In the genomic region with DNA sequence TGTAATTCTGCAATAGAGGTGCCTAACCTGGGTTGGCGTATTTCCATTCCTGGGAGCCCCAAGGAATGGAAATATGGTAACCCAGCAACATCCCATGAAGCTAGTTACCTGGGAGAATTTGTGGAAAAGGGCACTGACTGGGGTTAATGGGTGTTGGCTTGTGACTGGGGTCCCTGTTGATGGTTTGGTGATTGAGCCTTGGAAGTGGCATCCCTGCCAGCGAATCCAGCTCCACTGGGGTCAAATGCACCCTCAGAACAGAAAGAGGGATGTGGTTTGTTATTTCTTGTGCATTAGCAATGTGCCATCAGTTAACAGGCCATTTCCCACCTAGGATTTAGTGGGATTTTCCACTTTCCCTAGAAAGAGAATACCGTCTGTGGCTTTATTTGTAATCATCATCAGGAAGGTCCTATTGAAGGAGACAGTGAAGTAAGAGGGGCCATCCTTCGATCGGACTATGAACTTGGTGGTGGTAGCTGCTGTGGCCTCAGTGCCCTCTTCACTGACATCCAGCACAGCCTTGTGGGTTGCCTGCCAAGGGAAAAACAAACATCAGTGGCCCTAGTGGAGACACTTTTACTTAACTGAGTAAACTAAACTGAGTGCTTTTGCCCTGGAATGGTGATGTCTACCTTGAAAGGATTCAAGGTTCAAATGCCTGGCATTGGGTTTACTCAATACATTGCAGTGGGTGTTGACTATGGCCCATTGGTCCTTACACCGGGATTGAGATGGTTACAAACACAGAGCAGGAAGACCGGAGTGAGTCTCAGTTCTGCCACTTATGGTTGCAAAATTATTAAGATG, we compare ENCODE assay signal across 21 cellular contexts. TPM values are rescaled to one million over a fixed set of nuclear protein-coding genes. Genes with fewer than 3 reads are reported as not detected.
DNase-seq lines count a peak whose midpoint lies in the region; ATAC-seq, FAIRE-seq and TF ChIP-seq lines count a peak whose summit lies in the region.
"Had no signal": no experiment of that assay in that cellular context is flagged by ENCODE, and none has a peak within 500 bp of the region (broad histone marks: within the 10 kb centered on the region; RNA-seq: fewer than 3 reads in every experiment).

No MANE protein-coding gene starts in this region.

- H3K4me2 ChIP-seq in HepG2 (ENCODE audit: low read depth, low read length), result peak overlapping the region; percentile 37
- H3K4me2 ChIP-seq: A549 had no signal

- BruUV-seq in HepG2 (replicated peaks; lab: Mats Ljungman, UMichigan), result no TSS peak

- FAIRE-seq in HepG2 (lab: Jason Lieb, UNC), result peak; percentile 94
- FAIRE-seq: A549 had no signal

- in situ Hi-C loops in HepG2 (cut with HindIII; ENCODE audit: extremely low pct_ligation_motif_present, low pct_unique_long_range_greater_than_20kb), result no loop called here

- TF ChIP-seq POLR2A in HepG2 (IDR thresholded peaks at IDR 0.05; ENCODE audit: insufficient read depth in 1 of 2, low read depth in 2 of 2, low read length in 2 of 2), result no peak

- no peak overlapping the region for H3K27ac ChIP-seq in coronary artery
- H3K27ac ChIP-seq in HepG2 (ENCODE audit: extremely low read length, insufficient read depth, low read length), result peak overlapping the region; percentile 65
- H3K27ac ChIP-seq: 22Rv1, A549, C4-2B, HL-60 had no signal

- ATAC-seq in HepG2 (peak; percentile 90), HG03439 (IDR thresholded peaks at IDR 0.05; ENCODE audit: unreplicated experiment) (no peak), HG03139 (IDR thresholded peaks at IDR 0.05; ENCODE audit: unreplicated experiment) (no peak)
- ATAC-seq: A549 had no signal

- no peak for TF ChIP-seq RAD21 in HepG2 (CRISPR knock-in tag; IDR thresholded peaks at IDR 0.05)

- H3K36me3 ChIP-seq in HepG2 (replicated peaks in 1 of 2; ENCODE audit: control insufficient read depth in 1 of 2, insufficient read depth in 2 of 2, low read length in 2 of 2) (no peaks in the 10 kb centered on the region), H7 (replicated peaks; ENCODE audit: control insufficient read depth, insufficient read depth, low read length) (no peaks in the 10 kb centered on the region)
- H3K36me3 ChIP-seq: HAP-1 had no signal

- no peaks in the 10 kb centered on the region for H3K79me2 ChIP-seq in HepG2 (ENCODE audit: insufficient read depth, low read length)

- H3K4me3 ChIP-seq in coronary artery (no peak overlapping the region), HepG2 (replicated peaks in 1 of 3; ENCODE audit: insufficient read depth in 1 of 3, low read depth in 2 of 3, low read length in 3 of 3) (peak overlapping the region in 1 of 3 experiments; percentile 2; a peak in 1 of 6 replicates), H7 (ENCODE audit: insufficient read depth, low read depth, low read length) (no peak overlapping the region)
- H3K4me3 ChIP-seq: A549, HAP-1 had no signal

- TF ChIP-seq CTCF in coronary artery (IDR thresholded peaks at IDR 0.05) (no peak), HepG2 (CRISPR knock-in tag; IDR thresholded peaks at IDR 0.05) (no peak)

- peak overlapping the region; percentile 20; the same call in 1 of the 2 replicates for H3K9ac ChIP-seq in HepG2 (ENCODE audit: insufficient read depth, low read depth, low read length)

- 22% methylated on average over 6 of the region's 7 CpGs for WGBS in HepG2 (ENCODE audit: low lambda C conversion rate)

- POLR2A ChIA-PET in HepG2 (lab: Yijun Ruan, JAX), result interaction anchor here (1.0 to 1.8 kb wide), 3 partner anchors 11 to 75 kb away, joined by 3 to 11 read pairs (median 3); a partner anchor contains a TSS

- no peaks in the 10 kb centered on the region for H3K9me3 ChIP-seq in HepG2 (ENCODE audit: low read length)
- H3K9me3 ChIP-seq: A549, HAP-1 had no signal

- peak; percentile 21 for DNase-seq in activated CD8-positive, alpha-beta memory T cell treated with anti-CD3 and anti-CD28 coated beads for 24 hours
- DNase-seq in activated CD8-positive, alpha-beta memory T cell treated with anti-CD3 and anti-CD28 coated beads, Interleukin-2, amount 50 U/mL, for 4 hours, result no peak
- DNase-seq in coronary artery (ENCODE audit: low spot score), result peak; percentile 41
- peak; percentile 95 for DNase-seq in HepG2 (ENCODE audit: low spot score)
- no peak for DNase-seq in H7
- DNase-seq: AML-193; CD4-positive, alpha-beta T cell; DMS153; DMS79 treated with DMSO at 0.1 percent for 48 hours; GF-D8; GOT3; IMR-90 had no signal

- peak in 1 of 2 experiments; percentile 90; a peak in 2 of 4 replicates for TF ChIP-seq EP300 in HepG2 (IDR thresholded peaks at IDR 0.05; ENCODE audit: low read depth in 2 of 2, low read length in 2 of 2)
- 0 out of 2 replicates have a peak, but pooled peaks have one; percentile 38 for TF ChIP-seq EP300 in HepG2 (CRISPR knock-in tag; IDR thresholded peaks at IDR 0.05; ENCODE audit: borderline replicate concordance)

- intact Hi-C loops in HepG2 (cut with micrococcal nuclease; ENCODE audit: unreplicated experiment), result no loop called here

- peaks cover 90% of the 10 kb centered on the region for H3K4me1 ChIP-seq in HepG2 (ENCODE audit: insufficient read depth, low read length)
- H3K4me1 ChIP-seq: HAP-1 had no signal

- H4K20me1 ChIP-seq in HepG2 (ENCODE audit: insufficient read depth, low read length), result no peaks in the 10 kb centered on the region

- no peaks in the 10 kb centered on the region for H3K27me3 ChIP-seq in HepG2 (ENCODE audit: control insufficient read depth in 1 of 2, insufficient read depth in 2 of 2, low read length in 2 of 2)
- no peaks in the 10 kb centered on the region for H3K27me3 ChIP-seq in H7 (ENCODE audit: control insufficient read depth, insufficient read depth, low read length)

- no peak overlapping the region for H2AFZ ChIP-seq in HepG2 (ENCODE audit: low read length)

- CTCF ChIA-PET in HepG2 (lab: Yijun Ruan, JAX; ENCODE audit: low intra/inter-chr PET ratio, low total read pairs), result interaction anchor here (0.9 kb wide), 1 partner anchor 10 kb away, joined by 6 read pairs; a partner anchor contains a TSS

RNA-seq across cellular contexts. Expression of a gene that starts 10.4 kb away (rescaled TPM):
- total RNA-seq in HepG2 (2016; rRNA removed; fragmentation: Illumina TruSeq; extraction: Trizol), result 9.8 and 21.2 TPM in 2 replicates
- total RNA-seq in HepG2 (2016; cell fraction: cytosol; rRNA removed; fragmentation: Illumina TruSeq; extraction: Trizol; ENCODE audit: low read depth), result 4.9 TPM in 2 replicates
- total RNA-seq in HepG2 (2016; cell fraction: insoluble cytoplasmic fraction; rRNA removed; fragmentation: Illumina TruSeq; extraction: Trizol), result 7.7 and 19.9 TPM in 2 replicates
- 6.8 and 7.2 TPM in 2 replicates for total RNA-seq in HepG2 (2016; cell fraction: membrane; rRNA removed; fragmentation: Illumina TruSeq; extraction: Trizol)
- 17.5 and 21.4 TPM in 2 replicates for total RNA-seq in HepG2 (2016; cell fraction: nucleus; rRNA removed; fragmentation: Illumina TruSeq; extraction: Trizol)
- 131 and 142 TPM in 2 replicates for polyA plus RNA-seq in HepG2 (2011; rRNA removed)
- polyA plus RNA-seq in HepG2 (2011; cell fraction: cytosol; rRNA removed), result 228 and 231 TPM in 2 replicates
- 105 and 121 TPM in 2 replicates for polyA plus RNA-seq in HepG2 (2011; cell fraction: nucleus; rRNA removed)
- 284 and 307 TPM in 2 replicates for polyA plus RNA-seq in HepG2 (2012)
- 9.3 and 10.7 TPM in 2 replicates for polyA plus RNA-seq in HepG2 (2016; cell fraction: cytosol; fragmentation: Illumina TruSeq; extraction: Trizol; ENCODE audit: low read depth)
- 10.5 and 15.9 TPM in 2 replicates for polyA plus RNA-seq in HepG2 (2016; cell fraction: insoluble cytoplasmic fraction; fragmentation: Illumina TruSeq; extraction: Trizol; ENCODE audit: low read depth)
- 8.6 and 9.0 TPM in 2 replicates for polyA plus RNA-seq in HepG2 (2016; cell fraction: membrane; fragmentation: Illumina TruSeq; extraction: Trizol; ENCODE audit: low read depth)
- 40.1 and 45.5 TPM in 2 replicates for polyA plus RNA-seq in HepG2 (2016; cell fraction: nucleus; fragmentation: Illumina TruSeq; extraction: Trizol; ENCODE audit: insufficient read depth, low read depth)
- 88.7 TPM in 1 of 2 replicates, not detected in the other for polyA minus RNA-seq in HepG2 (2011; rRNA and poly(A)+ RNA removed; ENCODE audit: low replicate concordance)
- polyA minus RNA-seq in HepG2 (2011; cell fraction: cytosol; rRNA and poly(A)+ RNA removed), result 75.9 and 114 TPM in 2 replicates
- 62.1 and 71.2 TPM in 2 replicates for polyA minus RNA-seq in HepG2 (2011; cell fraction: nucleus; rRNA and poly(A)+ RNA removed)
- 0.26 and 0.28 TPM in 2 replicates for total RNA-seq in H7 (2014; rRNA removed; shearing (Covaris generic))
- total RNA-seq: CD4-positive, alpha-beta T cell; HT1080; IMR-90 had no signal
- polyA plus RNA-seq: A549, BJ, IMR-90 had no signal

RNA-seq across cellular contexts. Expression of a gene that starts 13.0 kb away (rescaled TPM):
- not detected in 2 replicates for total RNA-seq in HepG2 (2016; rRNA removed; fragmentation: Illumina TruSeq; extraction: Trizol)
- total RNA-seq in HepG2 (2016; cell fraction: cytosol; rRNA removed; fragmentation: Illumina TruSeq; extraction: Trizol; ENCODE audit: low read depth), result not detected in 2 replicates
- total RNA-seq in HepG2 (2016; cell fraction: insoluble cytoplasmic fraction; rRNA removed; fragmentation: Illumina TruSeq; extraction: Trizol), result not detected in 2 replicates
- not detected in 2 replicates for total RNA-seq in HepG2 (2016; cell fraction: membrane; rRNA removed; fragmentation: Illumina TruSeq; extraction: Trizol)
- total RNA-seq in HepG2 (2016; cell fraction: nucleus; rRNA removed; fragmentation: Illumina TruSeq; extraction: Trizol), result not detected in 2 replicates
- 0.12 and 0.21 TPM in 2 replicates for polyA plus RNA-seq in HepG2 (2011; rRNA removed)
- 0.16 and 0.18 TPM in 2 replicates for polyA plus RNA-seq in HepG2 (2011; cell fraction: cytosol; rRNA removed)
- 0.64 and 1.1 TPM in 2 replicates for polyA plus RNA-seq in HepG2 (2011; cell fraction: nucleus; rRNA removed)
- 0.17 and 0.78 TPM in 2 replicates for polyA plus RNA-seq in HepG2 (2012)
- polyA plus RNA-seq in HepG2 (2016; cell fraction: cytosol; fragmentation: Illumina TruSeq; extraction: Trizol; ENCODE audit: low read depth), result not detected in 2 replicates
- not detected in 2 replicates for polyA plus RNA-seq in HepG2 (2016; cell fraction: insoluble cytoplasmic fraction; fragmentation: Illumina TruSeq; extraction: Trizol; ENCODE audit: low read depth)
- polyA plus RNA-seq in HepG2 (2016; cell fraction: membrane; fragmentation: Illumina TruSeq; extraction: Trizol; ENCODE audit: low read depth), result not detected in 2 replicates
- not detected in 2 replicates for polyA plus RNA-seq in HepG2 (2016; cell fraction: nucleus; fragmentation: Illumina TruSeq; extraction: Trizol; ENCODE audit: insufficient read depth, low read depth)
- 0.12 TPM in 1 of 2 replicates, not detected in the other for polyA minus RNA-seq in HepG2 (2011; rRNA and poly(A)+ RNA removed; ENCODE audit: low replicate concordance)
- polyA minus RNA-seq in HepG2 (2011; cell fraction: cytosol; rRNA and poly(A)+ RNA removed), result not detected in 2 replicates
- 0.37 TPM in 1 of 2 replicates, not detected in the other for polyA minus RNA-seq in HepG2 (2011; cell fraction: nucleus; rRNA and poly(A)+ RNA removed)
- total RNA-seq in H7 (2014; rRNA removed; shearing (Covaris generic)), result not detected in 2 replicates
- total RNA-seq: CD4-positive, alpha-beta T cell; HT1080 had no signal
- polyA plus RNA-seq: A549 had no signal

RNA-seq across cellular contexts. Expression of a gene that starts 46.3 kb away (rescaled TPM):
- not detected in 2 replicates for total RNA-seq in HepG2 (2016; rRNA removed; fragmentation: Illumina TruSeq; extraction: Trizol)
- not detected in 2 replicates for total RNA-seq in HepG2 (2016; cell fraction: cytosol; rRNA removed; fragmentation: Illumina TruSeq; extraction: Trizol; ENCODE audit: low read depth)
- total RNA-seq in HepG2 (2016; cell fraction: insoluble cytoplasmic fraction; rRNA removed; fragmentation: Illumina TruSeq; extraction: Trizol), result not detected in 2 replicates
- total RNA-seq in HepG2 (2016; cell fraction: membrane; rRNA removed; fragmentation: Illumina TruSeq; extraction: Trizol), result not detected in 2 replicates
- total RNA-seq in HepG2 (2016; cell fraction: nucleus; rRNA removed; fragmentation: Illumina TruSeq; extraction: Trizol), result not detected in 2 replicates
- polyA plus RNA-seq in HepG2 (2011; rRNA removed), result 0.08 TPM in 1 of 2 replicates, not detected in the other
- polyA plus RNA-seq in HepG2 (2011; cell fraction: cytosol; rRNA removed), result 0.07 TPM in 1 of 2 replicates, not detected in the other
- not detected in 2 replicates for polyA plus RNA-seq in HepG2 (2011; cell fraction: nucleus; rRNA removed)
- 9.8 and 20.4 TPM in 2 replicates for polyA plus RNA-seq in HepG2 (2012)
- not detected in 2 replicates for polyA plus RNA-seq in HepG2 (2016; cell fraction: cytosol; fragmentation: Illumina TruSeq; extraction: Trizol; ENCODE audit: low read depth)
- 0.11 TPM in 1 of 2 replicates, not detected in the other for polyA plus RNA-seq in HepG2 (2016; cell fraction: insoluble cytoplasmic fraction; fragmentation: Illumina TruSeq; extraction: Trizol; ENCODE audit: low read depth)
- 0.08 TPM in 1 of 2 replicates, not detected in the other for polyA plus RNA-seq in HepG2 (2016; cell fraction: membrane; fragmentation: Illumina TruSeq; extraction: Trizol; ENCODE audit: low read depth)
- polyA plus RNA-seq in HepG2 (2016; cell fraction: nucleus; fragmentation: Illumina TruSeq; extraction: Trizol; ENCODE audit: insufficient read depth, low read depth), result not detected in 2 replicates
- 0.10 TPM in 1 of 2 replicates, not detected in the other for polyA minus RNA-seq in HepG2 (2011; rRNA and poly(A)+ RNA removed; ENCODE audit: low replicate concordance)
- polyA minus RNA-seq in HepG2 (2011; cell fraction: cytosol; rRNA and poly(A)+ RNA removed), result not detected in 2 replicates
- not detected in 2 replicates for polyA minus RNA-seq in HepG2 (2011; cell fraction: nucleus; rRNA and poly(A)+ RNA removed)
- not detected in 2 replicates for total RNA-seq in H7 (2014; rRNA removed; shearing (Covaris generic))
- total RNA-seq: CD4-positive, alpha-beta T cell; HT1080; IMR-90 had no signal
- polyA plus RNA-seq: A549, BJ, IMR-90 had no signal

Comparison
In these comparisons a context has a peak if more than half of its experiments do, and no peak if none do; other contexts are left out.
1. DNase-seq: peak in activated CD8-positive, alpha-beta memory T cell treated with anti-CD3 and anti-CD28 coated beads for 24 hours (single experiment), coronary artery (single experiment) and HepG2 (single experiment); none in activated CD8-positive, alpha-beta memory T cell treated with anti-CD3 and anti-CD28 coated beads, Interleukin-2, amount 50 U/mL, for 4 hours (single experiment) and H7 (single experiment).